ENCODE assay signal across 27 cellular contexts in genomic region chr3:190060401-190060800, GRCh38.
"Had no signal": no experiment of that assay in that cellular context is flagged by ENCODE, and none has a peak within 500 bp of the region (broad histone marks: within the 10 kb centered on the region; RNA-seq: fewer than 3 reads in every experiment).

No MANE protein-coding gene starts in this region.

- H3K27me3 ChIP-seq: hepatocyte, ovary, testis, thyroid gland, transverse colon, upper lobe of left lung, vagina had no signal

- H3K4me1 ChIP-seq: thyroid gland, upper lobe of left lung had no signal

- H3K9me3 ChIP-seq: left ventricle myocardium inferior, ovary, testis, thyroid gland, transverse colon, upper lobe of left lung, vagina had no signal

- H3K27ac ChIP-seq: hepatocyte, left ventricle myocardium inferior, ovary, testis, thyroid gland, transverse colon, upper lobe of left lung, vagina had no signal

- H2AFZ ChIP-seq: hepatocyte had no signal

- H3K4me1 Mint-ChIP-seq: naive thymus-derived CD4-positive, alpha-beta T cell; stimulated activated memory B cell treated with anti-CD40 and anti-IgM and Interleukin-4, amounts not matched to agents 10 μg/mL and 1 μg/mL and 100 μg/mL, for 72 hours; stimulated activated naive CD8-positive, alpha-beta T cell treated with anti-CD3 and anti-CD28 coated beads, Interleukin-15, amount 100 ng/mL, for 72 hours had no signal

- FAIRE-seq: small intestine had no signal

- H3K4me2 ChIP-seq: hepatocyte had no signal

- H3K79me2 ChIP-seq: hepatocyte had no signal

- H3K4me3 ChIP-seq: hepatocyte, left ventricle myocardium inferior, lung, ovary, testis, thyroid gland, transverse colon, upper lobe of left lung, vagina had no signal

- H3K36me3 ChIP-seq: left ventricle myocardium inferior, ovary, thyroid gland, transverse colon, upper lobe of left lung, vagina had no signal

- H3K27me3 Mint-ChIP-seq: natural killer cell treated with Interleukin-12 subunit alpha and Interleukin-12 subunit beta and Interleukin-15 and Interleukin-18, amount 100 ng/mL, for 72 hours; stimulated activated memory B cell treated with anti-CD40 and anti-IgM and Interleukin-4, amounts not matched to agents 10 μg/mL and 1 μg/mL and 100 μg/mL, for 72 hours; stimulated activated naive CD8-positive, alpha-beta T cell treated with anti-CD3 and anti-CD28 coated beads, Interleukin-15, amount 100 ng/mL, for 72 hours had no signal

- H3K4me3 Mint-ChIP-seq: mesothelial cell of epicardium; naive thymus-derived CD4-positive, alpha-beta T cell; natural killer cell treated with Interleukin-12 subunit alpha and Interleukin-12 subunit beta and Interleukin-15 and Interleukin-18, amount 100 ng/mL, for 72 hours; neural crest cell; stimulated activated memory B cell treated with anti-CD40 and anti-IgM and Interleukin-4, amounts not matched to agents 10 μg/mL and 1 μg/mL and 100 μg/mL, for 72 hours; stimulated activated naive CD8-positive, alpha-beta T cell treated with anti-CD3 and anti-CD28 coated beads, Interleukin-15, amount 100 ng/mL, for 72 hours had no signal

- H3K36me3 Mint-ChIP-seq: mesothelial cell of epicardium; naive thymus-derived CD4-positive, alpha-beta T cell; natural killer cell treated with Interleukin-12 subunit alpha and Interleukin-12 subunit beta and Interleukin-15 and Interleukin-18, amount 100 ng/mL, for 72 hours; stimulated activated memory B cell treated with anti-CD40 and anti-IgM and Interleukin-4, amounts not matched to agents 10 μg/mL and 1 μg/mL and 100 μg/mL, for 72 hours had no signal

- H3K27ac Mint-ChIP-seq: mesothelial cell of epicardium; naive thymus-derived CD4-positive, alpha-beta T cell; natural killer cell treated with Interleukin-12 subunit alpha and Interleukin-12 subunit beta and Interleukin-15 and Interleukin-18, amount 100 ng/mL, for 72 hours; progenitor cell of endocrine pancreas; stimulated activated memory B cell treated with anti-CD40 and anti-IgM and Interleukin-4, amounts not matched to agents 10 μg/mL and 1 μg/mL and 100 μg/mL, for 72 hours had no signal

- H3K9me3 Mint-ChIP-seq: mesothelial cell of epicardium; natural killer cell treated with Interleukin-12 subunit alpha and Interleukin-12 subunit beta and Interleukin-15 and Interleukin-18, amount 100 ng/mL, for 72 hours; neural crest cell; stimulated activated memory B cell treated with anti-CD40 and anti-IgM and Interleukin-4, amounts not matched to agents 10 μg/mL and 1 μg/mL and 100 μg/mL, for 72 hours; stimulated activated naive CD8-positive, alpha-beta T cell treated with anti-CD3 and anti-CD28 coated beads, Interleukin-15, amount 100 ng/mL, for 72 hours had no signal

- ATAC-seq: naive thymus-derived CD4-positive, alpha-beta T cell; natural killer cell treated with Interleukin-12 subunit alpha and Interleukin-12 subunit beta and Interleukin-15 and Interleukin-18, amount 100 ng/mL, for 72 hours; right cardiac atrium; sciatic nerve; stimulated activated memory B cell treated with anti-CD40 and anti-IgM and Interleukin-4, amounts not matched to agents 10 μg/mL and 1 μg/mL and 100 μg/mL, for 72 hours; stimulated activated naive CD8-positive, alpha-beta T cell treated with anti-CD3 and anti-CD28 coated beads, Interleukin-15, amount 100 ng/mL, for 72 hours had no signal

- DNase-seq: islet precursor cell; left ventricle myocardium inferior; mesendoderm; naive thymus-derived CD4-positive, alpha-beta T cell; nucleus accumbens; ovary; right cardiac atrium; small intestine; stimulated activated CD4-positive, alpha-beta T cell treated with anti-CD3 and anti-CD28 coated beads, Interleukin-1b, Interleukin-23, amount 100 ng/mL, for 48 hours; stimulated activated CD4-positive, alpha-beta T cell treated with anti-CD3 and anti-CD28 coated beads, Interleukin-2, amount 100 ng/mL, for 48 hours; stimulated activated CD4-positive, alpha-beta T cell treated with anti-CD3 and anti-CD28 coated beads, Interleukin-4, amount 100 ng/mL, for 4 hours; stimulated activated CD8-positive, alpha-beta memory T cell treated with anti-CD3 and anti-CD28 coated beads, Interleukin-4, amount 100 ng/mL, for 48 hours; stimulated activated naive CD4-positive, alpha-beta T cell treated with Interleukin-2 at 50 U/mL for 16 hours; stimulated activated naive CD8-positive, alpha-beta T cell treated with anti-CD3 and anti-CD28 coated beads, Interleukin-15, amount 100 ng/mL, for 72 hours; testis; thyroid gland; transverse colon; upper lobe of left lung had no signal
